8 cellular contexts compared by ENCODE assay signal in the genomic region with DNA sequence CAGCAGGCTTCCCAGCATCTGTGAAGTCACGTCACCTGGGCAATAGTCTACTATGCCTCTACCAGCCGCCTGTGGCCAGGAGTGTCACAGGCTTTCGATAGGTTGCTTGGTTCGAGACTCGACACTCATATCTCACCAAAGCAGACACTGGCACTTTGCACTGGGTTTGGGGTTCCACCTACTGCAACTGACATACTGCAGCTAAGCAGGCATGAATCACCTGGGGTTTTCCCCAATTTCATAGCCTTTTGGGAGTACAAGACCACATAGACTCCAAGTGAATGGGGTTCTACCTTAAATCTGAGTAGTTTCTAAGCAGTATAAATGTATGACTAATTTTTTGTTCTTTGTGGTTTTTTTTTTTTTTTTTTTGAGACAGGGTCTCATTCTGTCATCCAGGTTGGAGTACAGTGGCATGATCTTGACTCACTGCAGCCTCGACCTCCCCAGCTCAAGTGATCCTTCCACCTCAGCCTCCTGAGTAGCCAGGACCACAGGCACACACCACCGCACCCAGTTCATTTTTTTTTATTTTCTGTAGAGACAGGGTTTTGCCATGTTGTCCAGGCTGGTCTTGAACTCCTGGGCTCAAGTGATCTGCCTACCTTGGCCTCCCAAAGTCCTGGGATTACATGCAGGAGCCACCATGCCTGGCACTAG. TPM values are rescaled to one million over a fixed set of nuclear protein-coding genes. Genes with fewer than 3 reads are reported as not detected.
DNase-seq lines count a peak whose midpoint lies in the region; ATAC-seq, FAIRE-seq and TF ChIP-seq lines count a peak whose summit lies in the region.

No MANE protein-coding gene starts in this region.

- peaks cover 13% of the 10 kb centered on the region for H3K9me1 ChIP-seq in IMR-90 (ENCODE audit: insufficient read depth, low read length)

- no peaks in the 10 kb centered on the region for H3K27me3 Mint-ChIP-seq in stimulated activated memory B cell treated with anti-CD40 and anti-IgM and Interleukin-4, amounts not matched to agents 10 μg/mL and 1 μg/mL and 100 μg/mL, for 72 hours

- peaks cover 5% of the 10 kb centered on the region for H3K36me3 Mint-ChIP-seq in stimulated activated memory B cell treated with anti-CD40 and anti-IgM and Interleukin-4, amounts not matched to agents 10 μg/mL and 1 μg/mL and 100 μg/mL, for 72 hours

- peak overlapping the region; percentile 44 for H3K27ac Mint-ChIP-seq in stimulated activated memory B cell treated with anti-CD40 and anti-IgM and Interleukin-4, amounts not matched to agents 10 μg/mL and 1 μg/mL and 100 μg/mL, for 72 hours

- no peaks in the 10 kb centered on the region for H3K9me3 Mint-ChIP-seq in stimulated activated memory B cell treated with anti-CD40 and anti-IgM and Interleukin-4, amounts not matched to agents 10 μg/mL and 1 μg/mL and 100 μg/mL, for 72 hours

- CTCF ChIA-PET in IMR-90 (lab: Yijun Ruan, JAX): interaction anchor here (1.5 to 1.8 kb wide), 2 partner anchors 23 to 59 kb away, joined by 4 to 6 read pairs; no protein-coding TSS in a partner anchor

- TF ChIP-seq CTCF in IMR-90 (conservative IDR thresholded peaks at IDR 0.05; ENCODE audit: low read depth, low read length): no peak
- TF ChIP-seq CTCF in esophagus muscularis mucosa (IDR thresholded peaks at IDR 0.05): no peak
- TF ChIP-seq CTCF in D721Med (IDR thresholded peaks at IDR 0.05; ENCODE audit: insufficient read depth, missing control alignments): no peak

- peaks cover 0 to 20% of the 10 kb centered on the region in 2 experiments; a peak in 1 of 4 replicates for H3K79me1 ChIP-seq in IMR-90 (ENCODE audit: low read depth in 1 of 2, low read length in 2 of 2)

- H2BK20ac ChIP-seq in IMR-90 (ENCODE audit: low read depth, low read length): peak overlapping the region; percentile 92

- H2AFZ ChIP-seq in IMR-90 (replicated peaks; ENCODE audit: low read length, poor library complexity): no peak overlapping the region

- H4K20me1 ChIP-seq in IMR-90 (ENCODE audit: insufficient read depth, low read length): no peaks in the 10 kb centered on the region

- peaks cover 24% of the 10 kb centered on the region for H3K4me1 Mint-ChIP-seq in stimulated activated memory B cell treated with anti-CD40 and anti-IgM and Interleukin-4, amounts not matched to agents 10 μg/mL and 1 μg/mL and 100 μg/mL, for 72 hours

- H2AK9ac ChIP-seq in IMR-90 (replicated peaks; ENCODE audit: low read depth, low read length, poor library complexity): peak overlapping the region; percentile 47

- peak overlapping the region; percentile 57; the same call in 1 of the 3 replicates for H2BK15ac ChIP-seq in IMR-90 (ENCODE audit: low read depth, low read length)

- dilution Hi-C loops in IMR-90 (cut with HindIII; ENCODE audit: low sequenced_read_pairs, unreplicated experiment): no loop called here

- H3K36me3 ChIP-seq in IMR-90 (ENCODE audit: control insufficient read depth, insufficient read depth, low read length) (no peaks in the 10 kb centered on the region), esophagus muscularis mucosa (peaks cover 0 to 2% (median 0%) of the 10 kb centered on the region in 4 donors)

- FAIRE-seq in D721Med (lab: Jason Lieb, UNC): no peak

- peak overlapping the region; percentile 45 for H2BK5ac ChIP-seq in IMR-90 (ENCODE audit: low read depth, low read length, poor library complexity, severe bottlenecking)

- no peak for TF ChIP-seq EP300 in esophagus muscularis mucosa (IDR thresholded peaks at IDR 0.05)

- peak overlapping the region; percentile 81 for H3K4ac ChIP-seq in IMR-90 (ENCODE audit: low read depth, low read length)

- H3K18ac ChIP-seq in IMR-90 (ENCODE audit: low read depth, low read length): peak overlapping the region; percentile 70; the same call in 1 of the 2 replicates

- H2AK5ac ChIP-seq in IMR-90 (ENCODE audit: low read depth, low read length): peak overlapping the region; percentile 71

- H2BK120ac ChIP-seq in IMR-90 (ENCODE audit: low read depth, low read length): peak overlapping the region; percentile 81

- intact Hi-C loops in IMR-90 (cut with micrococcal nuclease) (loop anchor here (2.0 kb wide), 1 partner anchor 53 kb away; a partner anchor contains a TSS), esophagus muscularis mucosa (cut with DNase I) (loop anchor here (10.0 kb wide), 1 partner anchor 51 kb away; a partner anchor contains a TSS)

- BruUV-seq in IMR-90 (replicated peaks; lab: Mats Ljungman, UMichigan): no TSS peak

- peak overlapping the region; percentile 54; the same call in 1 of the 2 replicates for H4K5ac ChIP-seq in IMR-90 (ENCODE audit: low read depth, low read length)

- H3K4me1 ChIP-seq in IMR-90 (ENCODE audit: control insufficient read depth, insufficient read depth, low read length) (peaks cover 22% of the 10 kb centered on the region), esophagus muscularis mucosa (peaks cover 26 to 62% (median 58%) of the 10 kb centered on the region in 4 donors)

- WGBS in IMR-90 (ENCODE audit: extremely low coverage in 2 of 2, insufficient read length in 1 of 2), 2 experiments: 100% methylated on average over 2 of the region's 7 CpGs; no CpG with 5 or more reads in 1 of the 2 experiments
- 97% methylated on average over 7 of the region's 7 CpGs for WGBS in esophagus muscularis mucosa

- DNase-seq in activated T-cell treated with anti-CD3 and anti-CD28 coated beads for 24 hours (ENCODE audit: low read depth) (peak; percentile 72), IMR-90 (peak; percentile 63), mesenteric fat pad (ENCODE audit: low spot score) (no peak), esophagus muscularis mucosa (ENCODE audit: extremely low spot score) (no peak), D721Med (ENCODE audit: insufficient read length, low spot score) (no peak)
- no peak for DNase-seq in activated T-cell treated with anti-CD3 and anti-CD28 coated beads, Interleukin-2, amount 50 U/mL, for 1 hour
- DNase-seq in effector CD4-positive, alpha-beta T cell: peak; percentile 17

- no peak for TF ChIP-seq RAD21 in IMR-90 (IDR thresholded peaks at IDR 0.05; ENCODE audit: low read length)

- no peak for ATAC-seq in IMR-90 (ENCODE audit: low read depth)
- peak; percentile 95 for ATAC-seq in stimulated activated memory B cell treated with anti-CD40 and anti-IgM and Interleukin-4, amounts not matched to agents 10 μg/mL and 1 μg/mL and 100 μg/mL, for 72 hours

- H3K14ac ChIP-seq in IMR-90 (replicated peaks; ENCODE audit: low read depth, low read length): peak overlapping the region; percentile 51

- H3K4me3 ChIP-seq in IMR-90 (ENCODE audit: insufficient read depth, low read depth, low read length) (no peak overlapping the region), esophagus muscularis mucosa (no peak overlapping the region)

- H3K27me3 ChIP-seq in IMR-90 (ENCODE audit: control insufficient read depth, insufficient read depth, low read length): no peaks in the 10 kb centered on the region
- H3K27me3 ChIP-seq in esophagus muscularis mucosa: no peaks in the 10 kb centered on the region

- H3K23ac ChIP-seq in IMR-90 (ENCODE audit: low read depth, low read length): peak overlapping the region; percentile 61; the same call in 1 of the 2 replicates

- in situ Hi-C loops in IMR-90 (cut with MboI; ENCODE audit: low sequenced_read_pairs): no loop called here

- peak overlapping the region; percentile 84 for H4K91ac ChIP-seq in IMR-90 (ENCODE audit: insufficient read depth, low read depth, low read length)

- TF ChIP-seq POLR2A in IMR-90 (IDR thresholded peaks at IDR 0.05; ENCODE audit: low read depth, low read length) (no peak), esophagus muscularis mucosa (IDR thresholded peaks at IDR 0.05; ENCODE audit: low read depth) (no peak)

- POLR2A ChIA-PET in IMR-90 (lab: Charles Lee; ENCODE audit: unreplicated experiment): interaction anchor here (0.8 kb wide), 1 partner anchor 9 kb away, joined by 9 read pairs; no protein-coding TSS in a partner anchor

- H3K9me3 ChIP-seq in IMR-90 (ENCODE audit: control insufficient read depth, insufficient read depth, low read length) (no peaks in the 10 kb centered on the region), esophagus muscularis mucosa (no peaks in the 10 kb centered on the region)

- H3K56ac ChIP-seq in IMR-90 (ENCODE audit: extremely low read depth, insufficient read depth, low read length): peak overlapping the region; percentile 65; the same call in 1 of the 2 replicates

- H3K4me3 Mint-ChIP-seq in stimulated activated memory B cell treated with anti-CD40 and anti-IgM and Interleukin-4, amounts not matched to agents 10 μg/mL and 1 μg/mL and 100 μg/mL, for 72 hours: no peak overlapping the region

- H3K4me2 ChIP-seq in IMR-90 (ENCODE audit: low read depth, low read length): no peak overlapping the region

- no peak overlapping the region for H3K9ac ChIP-seq in IMR-90 (ENCODE audit: low read depth, low read length)

- H3K27ac ChIP-seq in IMR-90 (ENCODE audit: insufficient read depth, low read length) (peak overlapping the region; percentile 93; the same call in 1 of the 2 replicates), esophagus muscularis mucosa (replicated peaks in 1 of 4) (peak overlapping the region in 2 of 4 donors; percentile 57 to 73)

- H4K8ac ChIP-seq in IMR-90 (ENCODE audit: low read depth in 2 of 2, low read length in 2 of 2): peak overlapping the region in 1 of 2 experiments; percentile 62; a peak in 2 of 4 replicates

TF ChIP-seq in IMR-90, 13 proteins besides CTCF, POLR2A, EP300 and RAD21 (continues in another document):
- TF ChIP-seq RFX5 (IDR thresholded peaks at IDR 0.05; ENCODE audit: low read depth, low read length): no peak
- TF ChIP-seq MAZ (IDR thresholded peaks at IDR 0.05; ENCODE audit: borderline replicate concordance, low read depth, low read length): no peak
- TF ChIP-seq MXI1 (IDR thresholded peaks at IDR 0.05; ENCODE audit: borderline replicate concordance, low read depth, low read length): no peak
- TF ChIP-seq CHD1 (IDR thresholded peaks at IDR 0.05; ENCODE audit: low read depth, low read length): no peak
- no peak for TF ChIP-seq FOS (IDR thresholded peaks at IDR 0.05; ENCODE audit: low read depth, low read length)

RNA-seq across cellular contexts. Expression of a gene that starts 32.1 kb away (rescaled TPM):
- 3.9 and 5.0 TPM in 2 replicates for total RNA-seq in IMR-90 (2012; rRNA removed)
- 6.1 and 7.8 TPM in 2 replicates for polyA plus RNA-seq in IMR-90 (2012; rRNA removed)
- polyA plus RNA-seq in IMR-90 (2012; cell fraction: cytosol; rRNA removed): 2.2 and 9.5 TPM in 2 replicates
- polyA plus RNA-seq in IMR-90 (2012; cell fraction: nucleus; rRNA removed; ENCODE audit: low replicate concordance): 6.2 and 11.8 TPM in 2 replicates
- total RNA-seq in mesenteric fat pad: 19.5 TPM
- total RNA-seq in esophagus muscularis mucosa: 10 to 100 TPM in 3 of 4 donors, 1 to 10 TPM in 1; 9.9 to 33.6 (median 14.6) TPM

RNA-seq across cellular contexts. Expression of a gene that starts 32.2 kb away (rescaled TPM):
- total RNA-seq in IMR-90 (2012; rRNA removed) (3.8 and 5.0 TPM in 2 replicates), mesenteric fat pad (4.8 TPM), esophagus muscularis mucosa (10 to 100 TPM in 1 of 4 donors, 1 to 10 TPM in 3; 4.0 to 12.2 (median 7.7) TPM)
- 2.8 and 3.1 TPM in 2 replicates for polyA plus RNA-seq in IMR-90 (2012; rRNA removed)
- polyA plus RNA-seq in IMR-90 (2012; cell fraction: cytosol; rRNA removed): 1.5 and 2.3 TPM in 2 replicates
- polyA plus RNA-seq in IMR-90 (2012; cell fraction: nucleus; rRNA removed; ENCODE audit: low replicate concordance): 0.87 and 2.4 TPM in 2 replicates

RNA-seq across cellular contexts. Expression of a gene that starts 52.4 kb away (rescaled TPM):
- 3.8 and 7.2 TPM in 2 replicates for total RNA-seq in IMR-90 (2012; rRNA removed)
- polyA plus RNA-seq in IMR-90 (2012; rRNA removed): 1.5 and 1.9 TPM in 2 replicates
- polyA plus RNA-seq in IMR-90 (2012; cell fraction: cytosol; rRNA removed): 0.75 and 0.87 TPM in 2 replicates
- 1.0 and 5.3 TPM in 2 replicates for polyA plus RNA-seq in IMR-90 (2012; cell fraction: nucleus; rRNA removed; ENCODE audit: low replicate concordance)
- total RNA-seq in mesenteric fat pad: 26.2 TPM
- total RNA-seq in esophagus muscularis mucosa: 10 to 100 TPM; 11.2 to 17.7 (median 12.3) TPM

Comparison
In these comparisons a context has a peak if more than half of its experiments do, and no peak if none do; other contexts are left out.
1. DNase-seq: peak in activated T-cell treated with anti-CD3 and anti-CD28 coated beads for 24 hours (single experiment), IMR-90 (single experiment) and effector CD4-positive, alpha-beta T cell (single experiment); none in activated T-cell treated with anti-CD3 and anti-CD28 coated beads, Interleukin-2, amount 50 U/mL, for 1 hour (single experiment), mesenteric fat pad (single experiment), esophagus muscularis mucosa (single experiment) and D721Med (single experiment).